26 cellular contexts compared by ENCODE assay signal in genomic region chr1:188261849-188262248, GRCh38.
"Had no signal": no experiment of that assay in that cellular context is flagged by ENCODE, and none has a peak within 500 bp of the region (broad histone marks: within the 10 kb centered on the region; RNA-seq: fewer than 3 reads in every experiment).

No MANE protein-coding gene starts in this region.

- H3K4me3 ChIP-seq: neural progenitor cell, ovary, psoas muscle, skin epidermis, smooth muscle cell, stomach, thoracic aorta, thyroid gland, tibial nerve, upper lobe of left lung, vagina had no signal

- FAIRE-seq: urothelium cell line had no signal

- H2AFZ ChIP-seq: neural progenitor cell, parathyroid adenoma had no signal

- H3K4me1 ChIP-seq: neural progenitor cell, parathyroid adenoma, psoas muscle, stomach, thyroid gland, tibial nerve, upper lobe of left lung, vagina had no signal

- H3K9ac ChIP-seq: neural progenitor cell, parathyroid adenoma had no signal

- H3K4me2 ChIP-seq: neural progenitor cell, smooth muscle cell had no signal

- H3K79me2 ChIP-seq: parathyroid adenoma had no signal

- H3K36me3 ChIP-seq: neural progenitor cell, ovary, stomach, thoracic aorta, thyroid gland, tibial nerve, upper lobe of left lung, vagina had no signal

- H3K9me3 ChIP-seq: ovary, psoas muscle, thoracic aorta, thyroid gland, vagina had no signal

- DNase-seq: natural killer cell; occipital lobe; ovary; posterior cingulate gyrus; psoas muscle; right cardiac atrium; stimulated activated CD4-positive, alpha-beta T cell treated with anti-CD3 and anti-CD28 coated beads, Interleukin-15, amount 100 ng/mL, for 24 hours; stimulated activated CD4-positive, alpha-beta T cell treated with anti-CD3 and anti-CD28 coated beads, Interleukin-2, amount 100 ng/mL, for 24 hours; stimulated activated CD4-positive, alpha-beta T cell treated with anti-CD3 and anti-CD28 coated beads, Interleukin-2, amount 100 ng/mL, for 48 hours; stimulated activated CD4-positive, alpha-beta T cell treated with anti-CD3 and anti-CD28 coated beads, Interleukin-4, amount 100 ng/mL, for 24 hours; stimulated activated naive B cell treated with anti-CD40 and anti-IgM and Interleukin-4, amounts not matched to agents 10 μg/mL and 1 μg/mL and 100 μg/mL, for 72 hours; stimulated activated naive CD4-positive, alpha-beta T cell treated with Interleukin-2 at 50 U/mL for 16 hours; stomach; thyroid gland; trophoblast cell; upper lobe of left lung had no signal

- H3K27ac ChIP-seq: neural progenitor cell, ovary, parathyroid adenoma, psoas muscle, skin epidermis, stomach, thoracic aorta, thyroid gland, tibial nerve, upper lobe of left lung, vagina had no signal

- ATAC-seq: natural killer cell; psoas muscle; right cardiac atrium; sciatic nerve; stimulated activated effector memory CD8-positive, alpha-beta T cell treated with anti-CD3 and anti-CD28 coated beads, Interleukin-12 subunit alpha, Interleukin-12 subunit beta, amount 100 ng/mL, for 72 hours; stimulated activated naive B cell treated with anti-CD40 and anti-IgM and Interleukin-4, amounts not matched to agents 10 μg/mL and 1 μg/mL and 100 μg/mL, for 72 hours had no signal

- H3K27me3 ChIP-seq: neural progenitor cell, ovary, stomach, thyroid gland, tibial nerve, upper lobe of left lung, vagina had no signal
